In genomic region chr16:78816499-78817441, GRCh38 we compare ENCODE assay signal across 14 cellular contexts.
A peak's percentile ranks its signal among the peaks of the same experiment; 100 is the strongest.
DNase-seq lines count a peak whose midpoint lies in the region; ATAC-seq and TF ChIP-seq lines count a peak whose summit lies in the region.
"Had no signal": no experiment of that assay in that cellular context is flagged by ENCODE, and none has a peak within 500 bp of the region (broad histone marks: within the 10 kb centered on the region; RNA-seq: fewer than 3 reads in every experiment).

No MANE protein-coding gene starts in this region.

- H3K27me3 ChIP-seq in adipocyte (replicated peaks; ENCODE audit: control insufficient read depth, insufficient read depth, low read length) (no peaks in the 10 kb centered on the region), lung (ENCODE audit: control insufficient read depth, insufficient read depth) (no peaks in the 10 kb centered on the region), smooth muscle cell (ENCODE audit: low read depth) (no peaks in the 10 kb centered on the region), GM23248 (replicated peaks; ENCODE audit: insufficient read depth) (no peaks in the 10 kb centered on the region), PC-3 (ENCODE audit: low read length) (no peaks in the 10 kb centered on the region)
- H3K27me3 ChIP-seq: Peyer's patch, upper lobe of left lung had no signal

- ATAC-seq in lung (ENCODE audit: insufficient read depth, low FRiP score) = peak; percentile 49
- ATAC-seq in PC-3 = no peak

- no peaks in the 10 kb centered on the region for H4K20me1 ChIP-seq in smooth muscle cell (ENCODE audit: low read depth)
- H4K20me1 ChIP-seq in GM23248 (ENCODE audit: insufficient read depth) = no peaks in the 10 kb centered on the region
- H4K20me1 ChIP-seq in PC-3 (ENCODE audit: low read length) = no peaks in the 10 kb centered on the region

- peak overlapping the region; percentile 34 for H3K4me2 ChIP-seq in smooth muscle cell
- no peak overlapping the region for H3K4me2 ChIP-seq in GM23248 (ENCODE audit: unreplicated experiment)
- H3K4me2 ChIP-seq in PC-3 (ENCODE audit: low read length) = no peak overlapping the region

- H3K79me2 ChIP-seq in smooth muscle cell (ENCODE audit: low read depth) = no peaks in the 10 kb centered on the region
- H3K79me2 ChIP-seq in GM23248 (ENCODE audit: insufficient read depth) = no peaks in the 10 kb centered on the region
- H3K79me2 ChIP-seq in PC-3 (ENCODE audit: low read length) = no peaks in the 10 kb centered on the region

- CTCF ChIA-PET in PC-3 (lab: Charles Lee) = no interaction called here

- peaks cover 4% of the 10 kb centered on the region for H3K9me3 ChIP-seq in adipocyte (ENCODE audit: control insufficient read depth, low read length)
- no peaks in the 10 kb centered on the region for H3K9me3 ChIP-seq in lung (ENCODE audit: control insufficient read depth in 2 of 2, insufficient read depth in 1 of 2, low read length in 1 of 2)
- H3K9me3 ChIP-seq in smooth muscle cell (replicated peaks; ENCODE audit: low read depth) = no peaks in the 10 kb centered on the region
- H3K9me3 ChIP-seq in GM23248 (ENCODE audit: low read depth) = no peaks in the 10 kb centered on the region
- no peaks in the 10 kb centered on the region for H3K9me3 ChIP-seq in PC-3 (ENCODE audit: low read length)
- H3K9me3 ChIP-seq: Peyer's patch, upper lobe of left lung had no signal

- no TSS peak for BruUV-seq in PC-3 (replicated peaks; lab: Mats Ljungman, UMichigan)

- intact Hi-C loops in PC-3 (cut with micrococcal nuclease) = no loop called here

- H3K4me3 ChIP-seq in adipocyte (ENCODE audit: low read length) = peak overlapping the region; percentile 44
- H3K4me3 ChIP-seq in lung = no peak overlapping the region
- no peak overlapping the region for H3K4me3 ChIP-seq in smooth muscle cell
- H3K4me3 ChIP-seq in GM23248 = no peak overlapping the region
- H3K4me3 ChIP-seq in PC-3 (ENCODE audit: low read length) = no peak overlapping the region
- H3K4me3 ChIP-seq: Peyer's patch, upper lobe of left lung had no signal

- TF ChIP-seq CTCF in lung (IDR thresholded peaks at IDR 0.05; ENCODE audit: control extremely low read depth, extremely low read depth) (no peak), smooth muscle cell (IDR thresholded peaks at IDR 0.05; ENCODE audit: borderline replicate concordance, insufficient read depth, poor library complexity, severe bottlenecking) (no peak), PC-3 (conservative IDR thresholded peaks at IDR 0.05; ENCODE audit: low read depth, low read length) (no peak)

- DNase-seq in adipocyte (ENCODE audit: low read depth) (peak; percentile 1), fibroblast of gingiva (ENCODE audit: low read depth) (peak; percentile 9), lung (ENCODE audit: low spot score) (no peak), smooth muscle cell (lab: John Stamatoyannopoulos, UW; ENCODE audit: unreplicated experiment) (no peak), GM23248 (no peak), PC-3 (no peak), NCI-H1694 treated with DMSO at 0.1 percent for 48 hours (lab: John Stamatoyannopoulos, UW) (no peak), NOMO-1 treated with DMSO at 0.1 percent for 48 hours (lab: John Stamatoyannopoulos, UW; ENCODE audit: unreplicated experiment) (no peak)
- DNase-seq: DMS79 treated with DMSO at 0.1 percent for 48 hours, NCI-H1930, NCI-H526 treated with DMSO at 0.1 percent for 48 hours, Peyer's patch, upper lobe of left lung, WERI-Rb-1 had no signal

- H3K27ac ChIP-seq in lung (ENCODE audit: low read depth in 1 of 2, low read length in 1 of 2) (peak overlapping the region in 1 of 2 donors; percentile 28), smooth muscle cell (ENCODE audit: low read depth) (no peak overlapping the region), GM23248 (no peak overlapping the region), PC-3 (ENCODE audit: low read length) (no peak overlapping the region)
- H3K27ac ChIP-seq: WERI-Rb-1 had no signal

- H3K9me2 ChIP-seq in GM23248 (ENCODE audit: insufficient read depth) (no peaks in the 10 kb centered on the region), PC-3 (replicated peaks; ENCODE audit: low read length) (no peaks in the 10 kb centered on the region)

- in situ Hi-C loops in GM23248 (cut with MboI) = no loop called here

- H3K36me3 ChIP-seq in adipocyte (ENCODE audit: control insufficient read depth, insufficient read depth, low read length, severe bottlenecking) (no peaks in the 10 kb centered on the region), lung (ENCODE audit: control insufficient read depth in 2 of 2, insufficient read depth in 2 of 2, low read length in 2 of 2) (no peaks in the 10 kb centered on the region), smooth muscle cell (ENCODE audit: low read depth) (no peaks in the 10 kb centered on the region), GM23248 (ENCODE audit: low read depth) (no peaks in the 10 kb centered on the region), PC-3 (ENCODE audit: low read depth, low read length) (no peaks in the 10 kb centered on the region)
- H3K36me3 ChIP-seq: Peyer's patch, upper lobe of left lung, WERI-Rb-1 had no signal

- H3K4me1 ChIP-seq in adipocyte (ENCODE audit: control insufficient read depth, insufficient read depth, low read length) = peaks cover 48% of the 10 kb centered on the region
- H3K4me1 ChIP-seq in lung (ENCODE audit: control insufficient read depth in 2 of 2, insufficient read depth in 2 of 2, low read length in 2 of 2) = peaks cover 5 to 20% of the 10 kb centered on the region in 2 donors
- H3K4me1 ChIP-seq in smooth muscle cell (ENCODE audit: low read depth) = peaks cover 3% of the 10 kb centered on the region
- H3K4me1 ChIP-seq in GM23248 (ENCODE audit: insufficient read depth) = no peaks in the 10 kb centered on the region
- H3K4me1 ChIP-seq in PC-3 (ENCODE audit: insufficient read depth, low read length) = no peaks in the 10 kb centered on the region

- 47 to 65% methylated on average over 2 of the region's 2 CpGs for WGBS in lung, 2 donors
- 51% methylated on average over 2 of the region's 2 CpGs for WGBS in smooth muscle cell (ENCODE audit: low lambda C conversion rate)
- WGBS in GM23248 (ENCODE audit: low coverage in 1 of 2, low lambda C conversion rate in 2 of 2, missing lambda C conversion rate in 2 of 2), 2 experiments = 0 to 5% methylated on average over 2 of the region's 2 CpGs

- POLR2A ChIA-PET in PC-3 (lab: Charles Lee; ENCODE audit: unreplicated experiment) = no interaction called here

- no peak overlapping the region for H2AFZ ChIP-seq in smooth muscle cell (ENCODE audit: low read depth)
- H2AFZ ChIP-seq in GM23248 = no peak overlapping the region
- no peak overlapping the region for H2AFZ ChIP-seq in PC-3 (ENCODE audit: low read length)

- H3K9ac ChIP-seq in adipocyte (ENCODE audit: low read length) = peak overlapping the region; percentile 51
- no peak overlapping the region for H3K9ac ChIP-seq in smooth muscle cell (ENCODE audit: low read depth)
- H3K9ac ChIP-seq in GM23248 = no peak overlapping the region
- no peak overlapping the region for H3K9ac ChIP-seq in PC-3 (ENCODE audit: low read length)

- H3F3A ChIP-seq in smooth muscle cell (ENCODE audit: low read depth) (peaks cover 3% of the 10 kb centered on the region), GM23248 (ENCODE audit: insufficient read depth) (no peaks in the 10 kb centered on the region), PC-3 (ENCODE audit: low read length, unreplicated experiment) (no peaks in the 10 kb centered on the region)

Comparison
In these comparisons a context has a peak if more than half of its experiments do, and no peak if none do; other contexts are left out.
1. DNase-seq: peak in adipocyte (single experiment) and fibroblast of gingiva (single experiment); none in lung (single experiment), smooth muscle cell (single experiment), GM23248 (single experiment), PC-3 (single experiment), NCI-H1694 treated with DMSO at 0.1 percent for 48 hours (single experiment) and NOMO-1 treated with DMSO at 0.1 percent for 48 hours (single experiment).